In genomic region chr10:23096814-23097549, GRCh38 we compare ENCODE assay signal across 8 cellular contexts. TPM values are rescaled to one million over a fixed set of nuclear protein-coding genes. Genes with fewer than 3 reads are reported as not detected.
DNase-seq lines count a peak whose midpoint lies in the region; ATAC-seq and TF ChIP-seq lines count a peak whose summit lies in the region.

No MANE protein-coding gene starts in this region.

- no peaks in the 10 kb centered on the region for H3F3A ChIP-seq in PC-3 (ENCODE audit: low read length, unreplicated experiment)

- DNase-seq in NCI-H1105 treated with DMSO at 0.1 percent for 48 hours (lab: John Stamatoyannopoulos, UW) (peak; percentile 68), NCI-H1105 (lab: John Stamatoyannopoulos, UW) (no peak), PC-3 (peak; percentile 17), epithelial cell of prostate (ENCODE audit: low read depth, low spot score) (no peak), NCI-H82 (lab: John Stamatoyannopoulos, UW) (no peak)

- no peak for TF ChIP-seq CTCF in PC-3 (conservative IDR thresholded peaks at IDR 0.05; ENCODE audit: low read depth, low read length)
- no peak for TF ChIP-seq CTCF in parathyroid adenoma (IDR thresholded peaks at IDR 0.05)

- H3K79me2 ChIP-seq in PC-3 (ENCODE audit: low read length) (peaks cover 16% of the 10 kb centered on the region), parathyroid adenoma (peaks cover 12% of the 10 kb centered on the region)

- H2AFZ ChIP-seq in PC-3 (ENCODE audit: low read length) (no peak overlapping the region), parathyroid adenoma (no peak overlapping the region)

- POLR2A ChIA-PET in PC-3 (lab: Charles Lee; ENCODE audit: unreplicated experiment): no interaction called here

- H3K27ac ChIP-seq in PC-3 (ENCODE audit: low read length) (no peak overlapping the region), epithelial cell of prostate (peak overlapping the region; percentile 84), parathyroid adenoma (peak overlapping the region; percentile 80)

- H3K4me3 ChIP-seq in PC-3 (ENCODE audit: low read length): peak overlapping the region; percentile 86
- peak overlapping the region; percentile 65 for H3K4me3 ChIP-seq in parathyroid adenoma (ENCODE audit: low read depth, low read length)

- intact Hi-C loops in PC-3 (cut with micrococcal nuclease): no loop called here

- CTCF ChIA-PET in PC-3 (lab: Charles Lee): no interaction called here

- BruUV-seq in PC-3 (replicated peaks; lab: Mats Ljungman, UMichigan): TSS peak; percentile 72

- H3K9me3 ChIP-seq in PC-3 (ENCODE audit: low read length): no peaks in the 10 kb centered on the region
- no peaks in the 10 kb centered on the region for H3K9me3 ChIP-seq in parathyroid adenoma (ENCODE audit: control insufficient read depth, low read length)

- no peaks in the 10 kb centered on the region for H4K20me1 ChIP-seq in PC-3 (ENCODE audit: low read length)

- no peaks in the 10 kb centered on the region for H3K9me2 ChIP-seq in PC-3 (replicated peaks; ENCODE audit: low read length)

- ATAC-seq in PC-3 (no peak), HG03108 (IDR thresholded peaks at IDR 0.05; ENCODE audit: unreplicated experiment) (no peak), GM21381 (IDR thresholded peaks at IDR 0.05; ENCODE audit: unreplicated experiment) (no peak)

- H3K9ac ChIP-seq in PC-3 (ENCODE audit: low read length) (peak overlapping the region; percentile 84; the same call in 1 of the 2 replicates), parathyroid adenoma (no peak overlapping the region)

- H3K27me3 ChIP-seq in PC-3 (ENCODE audit: low read length) (no peaks in the 10 kb centered on the region), parathyroid adenoma (ENCODE audit: control insufficient read depth, insufficient read depth, low read length) (no peaks in the 10 kb centered on the region)

- no peaks in the 10 kb centered on the region for H3K36me3 ChIP-seq in PC-3 (ENCODE audit: low read depth, low read length)
- H3K36me3 ChIP-seq in parathyroid adenoma (ENCODE audit: control insufficient read depth, insufficient read depth, low read length): no peaks in the 10 kb centered on the region

- peak overlapping the region; percentile 91 for H3K4me2 ChIP-seq in PC-3 (ENCODE audit: low read length)
- peak overlapping the region; percentile 81 for H3K4me2 ChIP-seq in parathyroid adenoma (ENCODE audit: low read length)

- H3K4me1 ChIP-seq in PC-3 (ENCODE audit: insufficient read depth, low read length) (peaks cover 17% of the 10 kb centered on the region), parathyroid adenoma (peaks cover 5% of the 10 kb centered on the region)

RNA-seq across cellular contexts. Expression of gene MSRB2, which starts 1.6 kb away (rescaled TPM):
- total RNA-seq in PC-3 (2014; rRNA removed): 14.3 and 18.8 TPM in 2 replicates

Comparison
In these comparisons a context has a peak if more than half of its experiments do, and no peak if none do; other contexts are left out.
1. DNase-seq: peak in NCI-H1105 treated with DMSO at 0.1 percent for 48 hours (single experiment) and PC-3 (single experiment); none in NCI-H1105 (single experiment), epithelial cell of prostate (single experiment) and NCI-H82 (single experiment).